ENCODE assay signal across 2 cellular contexts in the genomic region with DNA sequence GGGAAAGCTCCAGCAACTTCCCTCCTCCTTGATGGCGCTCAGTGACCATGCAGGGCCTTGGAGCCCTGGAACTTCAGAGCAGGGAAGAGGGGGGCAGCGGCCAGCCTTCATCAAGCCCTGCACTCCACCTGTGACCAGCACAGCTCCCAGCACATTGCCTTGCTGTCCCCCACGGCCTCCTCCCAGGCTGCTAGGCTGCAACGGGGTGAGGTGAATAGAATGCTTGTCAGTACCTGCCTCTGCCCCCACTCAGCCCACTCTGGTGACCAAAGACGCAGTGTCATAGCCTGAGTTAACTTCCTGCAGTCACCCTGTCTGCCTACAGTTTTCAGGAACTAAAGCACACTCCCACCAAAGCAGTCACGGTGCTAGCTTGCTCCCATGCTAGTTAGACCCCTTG.
TF ChIP-seq lines count a peak whose summit lies in the region.

No MANE protein-coding gene starts in this region.

TF ChIP-seq in K562, 482 proteins besides CTCF, POLR2A, EP300 and RAD21:
- TF ChIP-seq MAX (CRISPR knock-in tag; IDR thresholded peaks at IDR 0.05) = peak; percentile 24; the same call in 1 of the 2 replicates
- TF ChIP-seq ATF7 (IDR thresholded peaks at IDR 0.05) = no peak
- TF ChIP-seq TFAM (CRISPR knock-in tag; conservative IDR thresholded peaks at IDR 0.05) = no peak
TF ChIP-seq in K562: peak in this region for 1.

TF ChIP-seq in SK-N-SH, 30 proteins besides CTCF, POLR2A, EP300 and RAD21:
- no peak for TF ChIP-seq RXRA (IDR thresholded peaks at IDR 0.05; ENCODE audit: borderline replicate concordance, low read depth)
- TF ChIP-seq, protein P1, sequence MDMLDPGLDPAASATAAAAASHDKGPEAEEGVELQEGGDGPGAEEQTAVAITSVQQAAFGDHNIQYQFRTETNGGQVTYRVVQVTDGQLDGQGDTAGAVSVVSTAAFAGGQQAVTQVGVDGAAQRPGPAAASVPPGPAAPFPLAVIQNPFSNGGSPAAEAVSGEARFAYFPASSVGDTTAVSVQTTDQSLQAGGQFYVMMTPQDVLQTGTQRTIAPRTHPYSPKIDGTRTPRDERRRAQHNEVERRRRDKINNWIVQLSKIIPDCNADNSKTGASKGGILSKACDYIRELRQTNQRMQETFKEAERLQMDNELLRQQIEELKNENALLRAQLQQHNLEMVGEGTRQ (IDR thresholded peaks at IDR 0.05; ENCODE audit: borderline replicate concordance, low read depth, low read length) = no peak
- no peak for TF ChIP-seq YY1 (IDR thresholded peaks at IDR 0.05; ENCODE audit: low read depth)
- TF ChIP-seq MAX (IDR thresholded peaks at IDR 0.05; ENCODE audit: low read depth) = no peak
- no peak for TF ChIP-seq RCOR1 (IDR thresholded peaks at IDR 0.05; ENCODE audit: low read length)
- no peak for TF ChIP-seq REST (IDR thresholded peaks at IDR 0.05; ENCODE audit: low read depth, low read length)
- TF ChIP-seq FOXM1 (IDR thresholded peaks at IDR 0.05; ENCODE audit: low read depth) = no peak
- no peak for TF ChIP-seq ELF1 (IDR thresholded peaks at IDR 0.05)
- no peak for TF ChIP-seq CHD2 (IDR thresholded peaks at IDR 0.05; ENCODE audit: low read length, partially characterized antibody)
- TF ChIP-seq FOSL2 (IDR thresholded peaks at IDR 0.05; ENCODE audit: borderline replicate concordance, low read depth) = no peak
- TF ChIP-seq NFIC (IDR thresholded peaks at IDR 0.05; ENCODE audit: borderline replicate concordance) = no peak
- no peak for TF ChIP-seq POLR2AphosphoS5 (IDR thresholded peaks at IDR 0.05; ENCODE audit: low read depth, low read length)
- no peak for TF ChIP-seq ZBTB33 (IDR thresholded peaks at IDR 0.05; ENCODE audit: borderline replicate concordance, low read depth)
- no peak for TF ChIP-seq EZH2phosphoT487 (IDR thresholded peaks at IDR 0.05; ENCODE audit: borderline replicate concordance, low read depth)
- TF ChIP-seq MEF2A (IDR thresholded peaks at IDR 0.05; ENCODE audit: borderline replicate concordance, low read depth) = no peak
- TF ChIP-seq SMC3 (IDR thresholded peaks at IDR 0.05; ENCODE audit: low read depth, low read length) = no peak
